9 cellular contexts compared by ENCODE assay signal in the genomic region with DNA sequence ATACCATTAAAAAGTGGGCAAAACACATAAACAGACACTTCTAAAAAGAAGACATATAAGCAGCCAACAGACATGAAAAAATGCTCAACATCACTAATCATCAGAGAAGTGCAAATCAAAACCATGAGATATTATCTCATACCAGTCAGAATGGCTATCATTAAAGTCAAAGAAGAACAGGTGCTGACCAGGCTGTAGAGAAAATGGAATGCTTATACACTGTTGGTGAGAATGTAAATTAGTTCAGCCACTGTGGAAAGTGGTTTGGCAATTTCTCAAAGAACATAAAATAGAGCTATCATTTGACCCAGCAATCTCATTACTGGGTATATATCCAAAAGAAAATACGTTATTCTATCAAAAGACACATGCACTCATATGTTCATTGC. TPM values are rescaled to one million over a fixed set of nuclear protein-coding genes. Genes with fewer than 3 reads are reported as not detected.
"Had no signal": no experiment of that assay in that cellular context is flagged by ENCODE, and none has a peak within 500 bp of the region (broad histone marks: within the 10 kb centered on the region; RNA-seq: fewer than 3 reads in every experiment).

No MANE protein-coding gene starts in this region.

- ATAC-seq: GM23338, HepG2 had no signal

- H3K4me2 ChIP-seq: GM23338 had no signal

- FAIRE-seq: H1, H54, HepG2 had no signal

- DNase-seq: H9, KG1 had no signal

- H3K4me3 ChIP-seq: GM23338 had no signal

- H2AFZ ChIP-seq: GM23338 had no signal

- H3K27ac ChIP-seq: HL-60 had no signal

RNA-seq across cellular contexts. Expression of a gene that starts 13.5 kb away (rescaled TPM):
- total RNA-seq: GM23338, H1, H9, HepG2, HT1080 had no signal
- polyA plus RNA-seq: GM23338, H1, HepG2, IgD-negative memory B cell had no signal
